In the genomic region with DNA sequence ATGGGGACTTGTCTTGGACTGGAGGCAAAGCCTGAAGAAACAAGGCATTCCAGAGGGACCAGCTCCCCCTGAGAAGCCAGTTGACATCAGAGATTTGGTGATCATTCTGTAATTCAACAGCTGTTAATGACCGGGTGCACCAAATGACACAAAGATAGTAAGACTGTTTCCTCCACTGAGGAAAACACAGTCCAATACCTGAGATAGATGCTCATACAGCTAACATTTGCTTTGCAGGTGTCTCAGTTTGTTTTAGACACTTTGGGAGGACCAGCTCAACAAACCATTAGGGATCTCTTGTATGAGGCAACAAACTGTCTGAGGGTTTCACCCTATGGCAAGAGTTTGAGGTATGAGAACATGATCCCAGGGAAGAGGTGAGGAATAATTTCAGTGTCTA, we compare ENCODE assay signal across 32 cellular contexts.
"Had no signal": no experiment of that assay in that cellular context is flagged by ENCODE, and none has a peak within 500 bp of the region (broad histone marks: within the 10 kb centered on the region; RNA-seq: fewer than 3 reads in every experiment).

No MANE protein-coding gene starts in this region.

- ATAC-seq: activated naive CD4-positive, alpha-beta T cell treated with anti-CD3 and anti-CD28 coated beads, Interleukin-2, amount 50 U/mL, for 72 hours; activated naive CD8-positive, alpha-beta T cell treated with anti-CD3 and anti-CD28 coated beads, Interleukin-2, amount 50 U/mL, for 24 hours; activated T-cell treated with anti-CD3 and anti-CD28 coated beads, Interleukin-2, amount 50 U/mL, for 4 hours; activated T-cell treated with anti-CD3 and anti-CD28 coated beads, Interleukin-2, amount 50 U/mL, for 72 hours; activated T-helper 17 cell treated with anti-CD3 and anti-CD28 coated beads, Interleukin-2, amount 50 U/mL, for 72 hours; body of pancreas had no signal

- FAIRE-seq: astrocyte had no signal

- H3K27ac ChIP-seq: adrenal gland, ascending aorta, body of pancreas, brain microvascular endothelial cell, breast epithelium, cardiac muscle cell had no signal

- H3K4me3 ChIP-seq: adrenal gland, ascending aorta, body of pancreas, breast epithelium, cardiac muscle cell had no signal

- H3K27me3 ChIP-seq: adrenal gland, ascending aorta, body of pancreas, brain microvascular endothelial cell, breast epithelium, cardiac muscle cell had no signal

- H3K36me3 ChIP-seq: adrenal gland, ascending aorta, brain microvascular endothelial cell, breast epithelium, cardiac muscle cell had no signal

- H3K9me3 ChIP-seq: adrenal gland, ascending aorta, body of pancreas, breast epithelium had no signal

- H3K4me1 ChIP-seq: adrenal gland, ascending aorta, body of pancreas, breast epithelium had no signal

- DNase-seq: activated effector memory CD4-positive, alpha-beta T cell treated with anti-CD3 and anti-CD28 coated beads, Interleukin-2, amount 50 U/mL, for 16 hours; activated effector memory CD4-positive, alpha-beta T cell treated with Interleukin-2 at 50 U/mL for 16 hours; activated gamma-delta T cell; activated gamma-delta T cell treated with Interleukin-2 at 50 U/mL for 16 hours; activated naive CD4-positive, alpha-beta T cell; activated naive CD4-positive, alpha-beta T cell treated with anti-CD3 and anti-CD28 coated beads for 36 hours; activated naive CD4-positive, alpha-beta T cell treated with anti-CD3 and anti-CD28 coated beads, Interleukin-2, amount 10 ng/mL, durations not matched to agents 7 days and 5 days; activated naive CD4-positive, alpha-beta T cell treated with anti-CD3 and anti-CD28 coated beads, Interleukin-2, amount 50 U/mL, for 16 hours; activated naive CD4-positive, alpha-beta T cell treated with Interleukin-2 at 50 U/mL for 16 hours; activated naive CD8-positive, alpha-beta T cell treated with anti-CD3 and anti-CD28 coated beads for 36 hours; activated naive CD8-positive, alpha-beta T cell treated with anti-CD3 and anti-CD28 coated beads, Interleukin-2, amount 10 ng/mL, durations not matched to agents 7 days and 5 days; activated naive CD8-positive, alpha-beta T cell treated with anti-CD3 and anti-CD28 coated beads, Interleukin-2, amount 50 U/mL, for 24 hours; activated T-cell treated with anti-CD3 and anti-CD28 coated beads, Interleukin-2, amount 50 U/mL, for 1 hour; activated T-cell treated with anti-CD3 and anti-CD28 coated beads, Interleukin-2, amount 50 U/mL, for 24 hours; activated T-cell treated with anti-CD3 and anti-CD28 coated beads, Interleukin-2, amount 50 U/mL, for 4 hours; activated T-cell treated with anti-CD3 and anti-CD28 coated beads, Interleukin-2, amount 50 U/mL, for 72 hours; adrenal gland; amniotic stem cell; amygdala; anterior cingulate cortex; aorta; body of pancreas; brain microvascular endothelial cell; caudate nucleus; central memory CD4-positive, alpha-beta T cell; cerebellar nuclear complex had no signal
